In the genomic region with DNA sequence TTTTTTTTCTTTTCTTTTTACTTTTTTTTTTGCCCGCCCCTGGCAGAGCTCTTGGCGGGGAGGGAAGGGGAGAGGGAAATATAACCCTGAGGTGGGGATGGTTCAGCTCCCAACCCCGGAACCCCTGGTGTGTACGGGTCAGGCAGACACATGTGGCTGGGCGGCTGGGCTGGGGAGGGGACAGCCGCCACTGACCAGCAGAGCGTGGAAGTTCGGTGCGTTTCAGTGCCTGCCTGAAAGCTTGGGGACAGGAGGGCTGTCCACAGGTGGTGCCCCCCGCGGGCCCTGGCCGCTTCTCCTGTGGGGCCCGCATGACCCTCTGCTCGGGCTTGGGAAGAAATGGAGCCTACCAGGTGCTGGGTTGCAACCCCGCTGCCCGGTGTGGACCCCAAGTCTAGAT, we compare ENCODE assay signal across 2 cellular contexts.
TF ChIP-seq lines count a peak whose summit lies in the region.

No MANE protein-coding gene starts in this region.

TF ChIP-seq in Ishikawa, 13 proteins besides CTCF, POLR2A, EP300 and RAD21:
- TF ChIP-seq TCF12 (IDR thresholded peaks at IDR 0.05; ENCODE audit: low read depth) (peak; percentile 34; the same call in 1 of the 2 replicates), CREB1 (IDR thresholded peaks at IDR 0.05; ENCODE audit: low read depth) (no peak), ZBTB7A (IDR thresholded peaks at IDR 0.05; ENCODE audit: low read depth) (peak; percentile 40), TEAD4 (IDR thresholded peaks at IDR 0.05) (0 out of 2 replicates have a peak, but pooled peaks have one; percentile 22), TAF1 (IDR thresholded peaks at IDR 0.05; ENCODE audit: low read depth) (no peak), CEBPB (IDR thresholded peaks at IDR 0.05) (no peak), FOXM1 (IDR thresholded peaks at IDR 0.05; ENCODE audit: borderline replicate concordance, low read depth) (no peak; the same call in 1 of the 2 replicates), NFIC (IDR thresholded peaks at IDR 0.05) (peak; percentile 31; the same call in 1 of the 2 replicates), YY1 (IDR thresholded peaks at IDR 0.05; ENCODE audit: low read depth) (no peak), EGR1 (IDR thresholded peaks at IDR 0.05) (no peak)
- TF ChIP-seq, protein P1, sequence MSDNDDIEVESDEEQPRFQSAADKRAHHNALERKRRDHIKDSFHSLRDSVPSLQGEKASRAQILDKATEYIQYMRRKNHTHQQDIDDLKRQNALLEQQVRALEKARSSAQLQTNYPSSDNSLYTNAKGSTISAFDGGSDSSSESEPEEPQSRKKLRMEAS (IDR thresholded peaks at IDR 0.05): peak; percentile 69; the same call in 1 of the 2 replicates
- TF ChIP-seq, protein P2, sequence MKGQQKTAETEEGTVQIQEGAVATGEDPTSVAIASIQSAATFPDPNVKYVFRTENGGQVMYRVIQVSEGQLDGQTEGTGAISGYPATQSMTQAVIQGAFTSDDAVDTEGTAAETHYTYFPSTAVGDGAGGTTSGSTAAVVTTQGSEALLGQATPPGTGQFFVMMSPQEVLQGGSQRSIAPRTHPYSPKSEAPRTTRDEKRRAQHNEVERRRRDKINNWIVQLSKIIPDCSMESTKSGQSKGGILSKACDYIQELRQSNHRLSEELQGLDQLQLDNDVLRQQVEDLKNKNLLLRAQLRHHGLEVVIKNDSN (IDR thresholded peaks at IDR 0.05): peak; percentile 23; the same call in 1 of the 2 replicates
- TF ChIP-seq, protein P3, sequence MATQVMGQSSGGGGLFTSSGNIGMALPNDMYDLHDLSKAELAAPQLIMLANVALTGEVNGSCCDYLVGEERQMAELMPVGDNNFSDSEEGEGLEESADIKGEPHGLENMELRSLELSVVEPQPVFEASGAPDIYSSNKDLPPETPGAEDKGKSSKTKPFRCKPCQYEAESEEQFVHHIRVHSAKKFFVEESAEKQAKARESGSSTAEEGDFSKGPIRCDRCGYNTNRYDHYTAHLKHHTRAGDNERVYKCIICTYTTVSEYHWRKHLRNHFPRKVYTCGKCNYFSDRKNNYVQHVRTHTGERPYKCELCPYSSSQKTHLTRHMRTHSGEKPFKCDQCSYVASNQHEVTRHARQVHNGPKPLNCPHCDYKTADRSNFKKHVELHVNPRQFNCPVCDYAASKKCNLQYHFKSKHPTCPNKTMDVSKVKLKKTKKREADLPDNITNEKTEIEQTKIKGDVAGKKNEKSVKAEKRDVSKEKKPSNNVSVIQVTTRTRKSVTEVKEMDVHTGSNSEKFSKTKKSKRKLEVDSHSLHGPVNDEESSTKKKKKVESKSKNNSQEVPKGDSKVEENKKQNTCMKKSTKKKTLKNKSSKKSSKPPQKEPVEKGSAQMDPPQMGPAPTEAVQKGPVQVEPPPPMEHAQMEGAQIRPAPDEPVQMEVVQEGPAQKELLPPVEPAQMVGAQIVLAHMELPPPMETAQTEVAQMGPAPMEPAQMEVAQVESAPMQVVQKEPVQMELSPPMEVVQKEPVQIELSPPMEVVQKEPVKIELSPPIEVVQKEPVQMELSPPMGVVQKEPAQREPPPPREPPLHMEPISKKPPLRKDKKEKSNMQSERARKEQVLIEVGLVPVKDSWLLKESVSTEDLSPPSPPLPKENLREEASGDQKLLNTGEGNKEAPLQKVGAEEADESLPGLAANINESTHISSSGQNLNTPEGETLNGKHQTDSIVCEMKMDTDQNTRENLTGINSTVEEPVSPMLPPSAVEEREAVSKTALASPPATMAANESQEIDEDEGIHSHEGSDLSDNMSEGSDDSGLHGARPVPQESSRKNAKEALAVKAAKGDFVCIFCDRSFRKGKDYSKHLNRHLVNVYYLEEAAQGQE (IDR thresholded peaks at IDR 0.05; ENCODE audit: low read depth): no peak

TF ChIP-seq in K562, 482 proteins besides CTCF, POLR2A, EP300 and RAD21:
- TF ChIP-seq HSF4 (CRISPR knock-in tag; IDR thresholded peaks at IDR 0.05; ENCODE audit: borderline replicate concordance): no peak
